ENCODE assay signal across 8 cellular contexts in genomic region chr1:146938927-146939786, GRCh38. TPM values are rescaled to one million over a fixed set of nuclear protein-coding genes. Genes with fewer than 3 reads are reported as not detected.
DNase-seq lines count a peak whose midpoint lies in the region; ATAC-seq and TF ChIP-seq lines count a peak whose summit lies in the region.
"Not testable (repeated sequence)": the region's sequence is repeated elsewhere in the genome, so short reads cannot be mapped to it uniquely, and the experiment has no call there.

No MANE protein-coding gene starts in this region.

- not testable (repeated sequence) for TF ChIP-seq CTCF in fibroblast of the aortic adventitia (IDR thresholded peaks at IDR 0.05; ENCODE audit: insufficient read depth, low read length)

- H3K4me1 ChIP-seq in mucosa of stomach (ENCODE audit: control insufficient read depth, insufficient read depth, low read length): not testable (repeated sequence)

- not testable (repeated sequence) for H3K36me3 ChIP-seq in mucosa of stomach (ENCODE audit: control insufficient read depth, insufficient read depth, low read length)

- H3K4me3 ChIP-seq in fibroblast of the aortic adventitia (ENCODE audit: low read depth, low read length): peak overlapping the region; percentile 70
- H3K4me3 ChIP-seq in mucosa of stomach (ENCODE audit: low read length): peak overlapping the region; percentile 60

- DNase-seq in D341Med (ENCODE audit: low spot score): peak; percentile 54
- DNase-seq in RPMI8226: peak; percentile 85
- DNase-seq in activated naive CD4-positive, alpha-beta T cell treated with Interleukin-2 at 50 U/mL for 16 hours: peak; percentile 29
- DNase-seq in fibroblast of the aortic adventitia (ENCODE audit: low read depth): peak; percentile 6
- peak; percentile 2 for DNase-seq in stimulated activated naive CD4-positive, alpha-beta T cell treated with Interleukin-2 at 50 U/mL for 16 hours (lab: John Stamatoyannopoulos, UW)

- ATAC-seq in GM21529 (IDR thresholded peaks at IDR 0.05; ENCODE audit: unreplicated experiment) (peak; percentile 27), HG03521 (IDR thresholded peaks at IDR 0.05; ENCODE audit: unreplicated experiment) (peak; percentile 26)

- H3K9ac ChIP-seq in mucosa of stomach (ENCODE audit: low read length): peak overlapping the region; percentile 81

- not testable (repeated sequence) for H3K9me3 ChIP-seq in mucosa of stomach (ENCODE audit: control insufficient read depth, low read length)

- not testable (repeated sequence) for H3K27me3 ChIP-seq in mucosa of stomach (ENCODE audit: control insufficient read depth, insufficient read depth, low read length)

RNA-seq across cellular contexts. Expression of gene NBPF12, which starts 1.0 kb away (rescaled TPM):
- 6.1 and 10.7 TPM in 2 replicates for total RNA-seq in fibroblast of the aortic adventitia (ENCODE audit: low replicate concordance)

Comparison
In these comparisons a context has a peak if more than half of its experiments do, and no peak if none do; other contexts are left out.
1. Peak in every context shown above with its lines: DNase-seq, ATAC-seq and H3K4me3 ChIP-seq.
2. DNase-seq: peak in every context shown above with its lines; median percentile 85 in RPMI8226; 54 in D341Med; 29 in activated naive CD4-positive, alpha-beta T cell treated with Interleukin-2 at 50 U/mL for 16 hours; 6 in fibroblast of the aortic adventitia; 2 in stimulated activated naive CD4-positive, alpha-beta T cell treated with Interleukin-2 at 50 U/mL for 16 hours.